ENCODE assay signal across 1 cellular context in the genomic region with DNA sequence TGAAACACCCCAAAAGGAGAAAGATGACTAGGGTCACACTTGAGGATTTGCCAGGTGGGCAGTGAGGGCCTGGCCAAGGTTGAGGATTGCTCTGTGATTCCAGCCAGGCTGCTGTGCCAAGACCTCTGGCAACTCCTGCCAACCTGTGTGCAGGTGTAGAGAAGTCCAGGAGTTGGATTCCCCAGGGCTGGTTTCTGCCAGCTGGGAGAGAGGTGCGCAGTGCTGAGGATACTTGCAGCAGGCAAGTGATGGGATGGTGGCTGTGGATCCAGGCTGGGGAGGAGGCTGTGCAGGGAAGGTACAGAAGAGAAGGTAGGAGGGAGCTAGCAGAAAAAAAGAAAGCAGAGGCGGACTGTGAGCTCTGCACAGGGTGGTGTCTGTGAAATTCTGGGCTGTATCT.
TF ChIP-seq lines count a peak whose summit lies in the region.

No MANE protein-coding gene starts in this region.

TF ChIP-seq in H1, 55 proteins besides CTCF, POLR2A, EP300 and RAD21:
- TF ChIP-seq, protein P1, sequence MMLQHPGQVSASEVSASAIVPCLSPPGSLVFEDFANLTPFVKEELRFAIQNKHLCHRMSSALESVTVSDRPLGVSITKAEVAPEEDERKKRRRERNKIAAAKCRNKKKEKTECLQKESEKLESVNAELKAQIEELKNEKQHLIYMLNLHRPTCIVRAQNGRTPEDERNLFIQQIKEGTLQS (IDR thresholded peaks at IDR 0.05; ENCODE audit: insufficient read depth, low read depth, low read length) = no peak
- TF ChIP-seq PHF8 (conservative IDR thresholded peaks at IDR 0.05; ENCODE audit: low read depth, low read length) = no peak
- no peak for TF ChIP-seq RBBP5 (IDR thresholded peaks at IDR 0.05; ENCODE audit: borderline replicate concordance, low read depth, low read length)
- TF ChIP-seq CTBP2 (IDR thresholded peaks at IDR 0.05; ENCODE audit: borderline replicate concordance, insufficient read depth, insufficient read length, low read length) = no peak
- TF ChIP-seq BCL11A (IDR thresholded peaks at IDR 0.05; ENCODE audit: low read depth in 2 of 2, low read length in 2 of 2) = no peak
- TF ChIP-seq TCF12 (IDR thresholded peaks at IDR 0.05; ENCODE audit: low read depth, low read length) = no peak
- TF ChIP-seq POLR2AphosphoS5 (IDR thresholded peaks at IDR 0.05; ENCODE audit: low read depth, low read length) = no peak
- TF ChIP-seq NRF1 (IDR thresholded peaks at IDR 0.05; ENCODE audit: low read depth, low read length) = no peak
- no peak for TF ChIP-seq POU5F1 (IDR thresholded peaks at IDR 0.05; ENCODE audit: low read depth, low read length)
- no peak for TF ChIP-seq GABPA (IDR thresholded peaks at IDR 0.05; ENCODE audit: borderline replicate concordance, insufficient read depth, low read length)
- no peak for TF ChIP-seq CHD2 (IDR thresholded peaks at IDR 0.05; ENCODE audit: low read length)
- no peak for TF ChIP-seq ASH2L (IDR thresholded peaks at IDR 0.05; ENCODE audit: low read length)
- no peak for TF ChIP-seq TAF7 (optimal IDR thresholded peaks at IDR 0.05; ENCODE audit: borderline replicate concordance, low read depth, low read length)
- TF ChIP-seq SRF (IDR thresholded peaks at IDR 0.05; ENCODE audit: low read depth, low read length) = no peak
- no peak for TF ChIP-seq ATF2 (IDR thresholded peaks at IDR 0.05; ENCODE audit: low read length)
- TF ChIP-seq TAF1 (IDR thresholded peaks at IDR 0.05; ENCODE audit: low read depth, low read length) = no peak
- no peak for TF ChIP-seq JUN (IDR thresholded peaks at IDR 0.05; ENCODE audit: low read depth, low read length)
TF ChIP-seq in H1: peak in this region for 0.
